10 cellular contexts compared by ENCODE assay signal in genomic region chr2:150548527-150548926, GRCh38.
DNase-seq lines count a peak whose midpoint lies in the region; ATAC-seq and TF ChIP-seq lines count a peak whose summit lies in the region.
"Had no signal": no experiment of that assay in that cellular context is flagged by ENCODE, and none has a peak within 500 bp of the region (broad histone marks: within the 10 kb centered on the region; RNA-seq: fewer than 3 reads in every experiment).

No MANE protein-coding gene starts in this region.

- no peaks in the 10 kb centered on the region for H3K79me2 ChIP-seq in DND-41 (ENCODE audit: insufficient read depth, low read length)

- H3K36me3 ChIP-seq in DND-41 (ENCODE audit: insufficient read depth, low read length) (no peaks in the 10 kb centered on the region), HAP-1 (replicated peaks) (no peaks in the 10 kb centered on the region)

- no peak overlapping the region for H3K27ac ChIP-seq in DND-41 (ENCODE audit: low read length)

- H3K9me3 ChIP-seq in DND-41 (ENCODE audit: insufficient read depth, low read length, severe bottlenecking), result no peaks in the 10 kb centered on the region
- H3K9me3 ChIP-seq in HAP-1, result no peaks in the 10 kb centered on the region

- TF ChIP-seq CTCF in DND-41 (IDR thresholded peaks at IDR 0.05; ENCODE audit: borderline replicate concordance, extremely low read depth, low read length, poor library complexity, severe bottlenecking) (peak; percentile 55), mesothelial cell of epicardium (IDR thresholded peaks at IDR 0.05; ENCODE audit: unreplicated experiment) (no peak)

- no peaks in the 10 kb centered on the region for H4K20me1 ChIP-seq in DND-41 (ENCODE audit: insufficient read depth, low read length)

- H3K9me3 Mint-ChIP-seq in activated T-helper 1 cell treated with anti-CD3 and anti-CD28 coated beads, Interleukin-12 subunit alpha, Interleukin-12 subunit beta, Interleukin-2, Interleukin-4 antibody, amounts not matched to agents 30 ng/mL and 10 ng/mL and 1 ng/mL, durations not matched to agents 14 hours and 24 hours and 36 hours, result no peaks in the 10 kb centered on the region
- H3K9me3 Mint-ChIP-seq in mesothelial cell of epicardium, result no peaks in the 10 kb centered on the region

- H2AFZ ChIP-seq in DND-41 (ENCODE audit: low read depth, low read length), result no peak overlapping the region

- no peaks in the 10 kb centered on the region for H3K36me3 Mint-ChIP-seq in activated T-helper 1 cell treated with anti-CD3 and anti-CD28 coated beads, Interleukin-12 subunit alpha, Interleukin-12 subunit beta, Interleukin-2, Interleukin-4 antibody, amounts not matched to agents 30 ng/mL and 10 ng/mL and 1 ng/mL, durations not matched to agents 14 hours and 24 hours and 36 hours (ENCODE audit: low read depth)
- no peaks in the 10 kb centered on the region for H3K36me3 Mint-ChIP-seq in mesothelial cell of epicardium

- no peak overlapping the region for H3K4me3 Mint-ChIP-seq in activated T-helper 1 cell treated with anti-CD3 and anti-CD28 coated beads, Interleukin-12 subunit alpha, Interleukin-12 subunit beta, Interleukin-2, Interleukin-4 antibody, amounts not matched to agents 30 ng/mL and 10 ng/mL and 1 ng/mL, durations not matched to agents 14 hours and 24 hours and 36 hours
- no peak overlapping the region for H3K4me3 Mint-ChIP-seq in mesothelial cell of epicardium

- intact Hi-C loops in activated T-helper 1 cell treated with anti-CD3 and anti-CD28 coated beads, Interleukin-12 subunit alpha, Interleukin-12 subunit beta, Interleukin-2, Interleukin-4 antibody, amounts not matched to agents 30 ng/mL and 10 ng/mL and 1 ng/mL, durations not matched to agents 14 hours and 24 hours and 36 hours (cut with micrococcal nuclease), result no loop called here

- no peak overlapping the region for H3K9ac ChIP-seq in DND-41 (ENCODE audit: low read depth, low read length)

- H3K4me1 ChIP-seq in DND-41 (ENCODE audit: insufficient read depth, low read length) (peaks cover 4% of the 10 kb centered on the region; the same call in 1 of the 2 replicates), HAP-1 (no peaks in the 10 kb centered on the region)

- H3K27me3 Mint-ChIP-seq in activated T-helper 1 cell treated with anti-CD3 and anti-CD28 coated beads, Interleukin-12 subunit alpha, Interleukin-12 subunit beta, Interleukin-2, Interleukin-4 antibody, amounts not matched to agents 30 ng/mL and 10 ng/mL and 1 ng/mL, durations not matched to agents 14 hours and 24 hours and 36 hours (ENCODE audit: insufficient read depth), result no peaks in the 10 kb centered on the region
- no peaks in the 10 kb centered on the region for H3K27me3 Mint-ChIP-seq in mesothelial cell of epicardium (ENCODE audit: low read depth)

- in situ Hi-C loops in HAP-1 (cut with MboI; ENCODE audit: low sequenced_read_pairs), result no loop called here

- DNase-seq in DND-41 (no peak), HAP-1 (ENCODE audit: low spot score in 2 of 2) (peak; percentile 31 to 53), RKO (ENCODE audit: low spot score) (peak; percentile 53), iPS-NIHi11 (ENCODE audit: low spot score) (peak; percentile 51), mesothelial cell of epicardium (ENCODE audit: low spot score in 2 of 2, unreplicated experiment in 2 of 2) (no peak)
- no peak for DNase-seq in activated T-helper 1 cell treated with anti-CD3 and anti-CD28 coated beads, Interleukin-12 subunit alpha, Interleukin-12 subunit beta, Interleukin-2, Interleukin-4 antibody, amounts not matched to agents 30 ng/mL and 10 ng/mL and 1 ng/mL, durations not matched to agents 14 hours and 24 hours and 36 hours (ENCODE audit: low spot score)
- DNase-seq in activated CD4-positive, CD25-positive, alpha-beta regulatory T cell (lab: John Stamatoyannopoulos, UW), result no peak
- DNase-seq: NCI-H187; stimulated activated CD4-positive, alpha-beta T cell treated with anti-CD3 and anti-CD28 coated beads, Interleukin-4, amount 100 ng/mL, for 1 hour had no signal

- no peak overlapping the region for H3K4me2 ChIP-seq in DND-41 (ENCODE audit: insufficient read depth, low read length)

- no peak overlapping the region for H3K4me3 ChIP-seq in DND-41 (ENCODE audit: low read depth in 1 of 2, low read length in 2 of 2)
- H3K4me3 ChIP-seq in HAP-1, result no peak overlapping the region

- no peaks in the 10 kb centered on the region for H3K4me1 Mint-ChIP-seq in activated T-helper 1 cell treated with anti-CD3 and anti-CD28 coated beads, Interleukin-12 subunit alpha, Interleukin-12 subunit beta, Interleukin-2, Interleukin-4 antibody, amounts not matched to agents 30 ng/mL and 10 ng/mL and 1 ng/mL, durations not matched to agents 14 hours and 24 hours and 36 hours (ENCODE audit: low read depth)
- peaks cover 5% of the 10 kb centered on the region for H3K4me1 Mint-ChIP-seq in mesothelial cell of epicardium

- H3K27me3 ChIP-seq in DND-41 (ENCODE audit: insufficient read depth, low read length, poor library complexity) (no peaks in the 10 kb centered on the region), HAP-1 (ENCODE audit: low read depth) (no peaks in the 10 kb centered on the region)

- peak; percentile 60; the same call in 1 of the 3 replicates for ATAC-seq in DND-41 (ENCODE audit: insufficient read depth, low read depth)
- ATAC-seq in GM19467 (IDR thresholded peaks at IDR 0.05; ENCODE audit: unreplicated experiment), result no peak

- H3K27ac Mint-ChIP-seq in activated T-helper 1 cell treated with anti-CD3 and anti-CD28 coated beads, Interleukin-12 subunit alpha, Interleukin-12 subunit beta, Interleukin-2, Interleukin-4 antibody, amounts not matched to agents 30 ng/mL and 10 ng/mL and 1 ng/mL, durations not matched to agents 14 hours and 24 hours and 36 hours, result no peak overlapping the region
- no peak overlapping the region for H3K27ac Mint-ChIP-seq in mesothelial cell of epicardium

Comparison
In these comparisons a context has a peak if more than half of its experiments do, and no peak if none do; other contexts are left out.
1. DNase-seq: peak in HAP-1 (2 of 2), RKO (single experiment) and iPS-NIHi11 (single experiment); none in DND-41 (single experiment), activated T-helper 1 cell treated with anti-CD3 and anti-CD28 coated beads, Interleukin-12 subunit alpha, Interleukin-12 subunit beta, Interleukin-2, Interleukin-4 antibody, amounts not matched to agents 30 ng/mL and 10 ng/mL and 1 ng/mL, durations not matched to agents 14 hours and 24 hours and 36 hours (single experiment), mesothelial cell of epicardium (0 of 2) and activated CD4-positive, CD25-positive, alpha-beta regulatory T cell (0 of 4).